In the genomic region with DNA sequence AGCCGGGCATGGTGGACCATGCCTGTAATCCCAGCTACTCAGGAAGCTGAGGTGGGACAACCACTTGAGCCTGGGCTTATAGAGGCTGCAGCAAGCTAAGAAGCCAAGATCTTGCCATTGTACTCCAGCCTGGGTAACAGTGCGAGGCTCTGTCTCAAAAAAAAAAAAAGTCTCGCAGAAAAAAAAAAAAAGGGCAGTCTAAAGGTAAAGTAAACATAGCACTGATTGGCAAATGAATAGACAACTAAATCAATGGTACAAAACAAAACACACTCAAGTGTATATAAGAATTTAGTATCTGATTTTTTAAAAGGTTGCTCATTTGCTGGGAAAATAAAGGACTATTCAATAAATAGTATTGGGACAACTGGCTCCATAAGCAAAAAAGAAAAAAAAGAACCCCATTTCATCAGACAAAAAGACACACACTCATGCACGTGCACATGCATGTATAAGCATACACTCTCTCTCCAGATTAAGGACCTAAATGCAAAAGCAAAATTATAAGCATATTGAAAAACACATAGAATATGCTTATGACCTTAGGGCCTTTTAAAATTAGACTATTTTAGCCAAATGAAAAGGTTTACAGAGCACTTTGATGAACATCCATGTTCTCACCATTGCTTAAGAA, we compare ENCODE assay signal across 1 cellular context.
TF ChIP-seq lines count a peak whose summit lies in the region.

No MANE protein-coding gene starts in this region.

TF ChIP-seq in HepG2, 621 proteins besides CTCF, POLR2A, EP300 and RAD21 (continued from another document):
- TF ChIP-seq, protein P1, sequence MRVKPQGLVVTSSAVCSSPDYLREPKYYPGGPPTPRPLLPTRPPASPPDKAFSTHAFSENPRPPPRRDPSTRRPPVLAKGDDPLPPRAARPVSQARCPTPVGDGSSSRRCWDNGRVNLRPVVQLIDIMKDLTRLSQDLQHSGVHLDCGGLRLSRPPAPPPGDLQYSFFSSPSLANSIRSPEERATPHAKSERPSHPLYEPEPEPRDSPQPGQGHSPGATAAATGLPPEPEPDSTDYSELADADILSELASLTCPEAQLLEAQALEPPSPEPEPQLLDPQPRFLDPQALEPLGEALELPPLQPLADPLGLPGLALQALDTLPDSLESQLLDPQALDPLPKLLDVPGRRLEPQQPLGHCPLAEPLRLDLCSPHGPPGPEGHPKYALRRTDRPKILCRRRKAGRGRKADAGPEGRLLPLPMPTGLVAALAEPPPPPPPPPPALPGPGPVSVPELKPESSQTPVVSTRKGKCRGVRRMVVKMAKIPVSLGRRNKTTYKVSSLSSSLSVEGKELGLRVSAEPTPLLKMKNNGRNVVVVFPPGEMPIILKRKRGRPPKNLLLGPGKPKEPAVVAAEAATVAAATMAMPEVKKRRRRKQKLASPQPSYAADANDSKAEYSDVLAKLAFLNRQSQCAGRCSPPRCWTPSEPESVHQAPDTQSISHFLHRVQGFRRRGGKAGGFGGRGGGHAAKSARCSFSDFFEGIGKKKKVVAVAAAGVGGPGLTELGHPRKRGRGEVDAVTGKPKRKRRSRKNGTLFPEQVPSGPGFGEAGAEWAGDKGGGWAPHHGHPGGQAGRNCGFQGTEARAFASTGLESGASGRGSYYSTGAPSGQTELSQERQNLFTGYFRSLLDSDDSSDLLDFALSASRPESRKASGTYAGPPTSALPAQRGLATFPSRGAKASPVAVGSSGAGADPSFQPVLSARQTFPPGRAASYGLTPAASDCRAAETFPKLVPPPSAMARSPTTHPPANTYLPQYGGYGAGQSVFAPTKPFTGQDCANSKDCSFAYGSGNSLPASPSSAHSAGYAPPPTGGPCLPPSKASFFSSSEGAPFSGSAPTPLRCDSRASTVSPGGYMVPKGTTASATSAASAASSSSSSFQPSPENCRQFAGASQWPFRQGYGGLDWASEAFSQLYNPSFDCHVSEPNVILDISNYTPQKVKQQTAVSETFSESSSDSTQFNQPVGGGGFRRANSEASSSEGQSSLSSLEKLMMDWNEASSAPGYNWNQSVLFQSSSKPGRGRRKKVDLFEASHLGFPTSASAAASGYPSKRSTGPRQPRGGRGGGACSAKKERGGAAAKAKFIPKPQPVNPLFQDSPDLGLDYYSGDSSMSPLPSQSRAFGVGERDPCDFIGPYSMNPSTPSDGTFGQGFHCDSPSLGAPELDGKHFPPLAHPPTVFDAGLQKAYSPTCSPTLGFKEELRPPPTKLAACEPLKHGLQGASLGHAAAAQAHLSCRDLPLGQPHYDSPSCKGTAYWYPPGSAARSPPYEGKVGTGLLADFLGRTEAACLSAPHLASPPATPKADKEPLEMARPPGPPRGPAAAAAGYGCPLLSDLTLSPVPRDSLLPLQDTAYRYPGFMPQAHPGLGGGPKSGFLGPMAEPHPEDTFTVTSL (CRISPR knock-in tag; IDR thresholded peaks at IDR 0.05; ENCODE audit: borderline replicate concordance): peak; percentile 26; the same call in 1 of the 2 replicates
- TF ChIP-seq SMARCC2 (IDR thresholded peaks at IDR 0.05) (no peak), NFRKB (IDR thresholded peaks at IDR 0.05) (no peak), PAX8 (CRISPR knock-in tag; IDR thresholded peaks at IDR 0.05; ENCODE audit: borderline replicate concordance) (no peak), RARA (CRISPR knock-in tag; IDR thresholded peaks at IDR 0.05) (0 out of 2 replicates have a peak, but pooled peaks have one; percentile 39), PAXIP1 (CRISPR knock-in tag; conservative IDR thresholded peaks at IDR 0.05) (0 out of 2 replicates have a peak, but pooled peaks have one; percentile 20), ZNF160 (CRISPR knock-in tag; IDR thresholded peaks at IDR 0.05) (no peak), E2F2 (CRISPR knock-in tag; IDR thresholded peaks at IDR 0.05; ENCODE audit: borderline replicate concordance) (no peak), TSC22D2 (CRISPR knock-in tag; IDR thresholded peaks at IDR 0.05; ENCODE audit: borderline replicate concordance) (no peak), ZNF598 (CRISPR knock-in tag; IDR thresholded peaks at IDR 0.05; ENCODE audit: borderline replicate concordance) (no peak), ATF7-NPFF (CRISPR knock-in tag; IDR thresholded peaks at IDR 0.05; ENCODE audit: low read depth) (no peak), SOX13 (IDR thresholded peaks at IDR 0.05) (no peak), SOX13 (CRISPR knock-in tag; conservative IDR thresholded peaks at IDR 0.05 in 1 of 2, IDR thresholded peaks at IDR 0.05 in 1 of 2) (peak in 1 of 2 experiments; percentile 40; a peak in 1 of 4 replicates), ZFP36L1 (CRISPR knock-in tag; IDR thresholded peaks at IDR 0.05) (no peak), ZNF44 (CRISPR knock-in tag; IDR thresholded peaks at IDR 0.05) (no peak), UBTF (CRISPR knock-in tag; IDR thresholded peaks at IDR 0.05) (no peak), ZNF572 (CRISPR knock-in tag; IDR thresholded peaks at IDR 0.05) (no peak), TOE1 (CRISPR knock-in tag; IDR thresholded peaks at IDR 0.05) (no peak), GFI1 (CRISPR knock-in tag; IDR thresholded peaks at IDR 0.05; ENCODE audit: borderline replicate concordance) (peak; percentile 99), KLF13 (CRISPR knock-in tag; IDR thresholded peaks at IDR 0.05) (no peak), EHMT2 (IDR thresholded peaks at IDR 0.05; ENCODE audit: borderline replicate concordance, low read depth, low read length) (no peak), JUN (CRISPR knock-in tag; IDR thresholded peaks at IDR 0.05) (no peak), FOXJ3 (CRISPR knock-in tag; IDR thresholded peaks at IDR 0.05; ENCODE audit: borderline replicate concordance) (peak; percentile 50; the same call in 1 of the 2 replicates), ZNF136 (CRISPR knock-in tag; IDR thresholded peaks at IDR 0.05; ENCODE audit: low read depth) (no peak), AHR (CRISPR knock-in tag; IDR thresholded peaks at IDR 0.05) (no peak), YEATS2 (CRISPR knock-in tag; IDR thresholded peaks at IDR 0.05; ENCODE audit: borderline replicate concordance) (no peak), JDP2 (CRISPR knock-in tag; IDR thresholded peaks at IDR 0.05; ENCODE audit: borderline replicate concordance) (no peak), ADNP (CRISPR knock-in tag; IDR thresholded peaks at IDR 0.05) (no peak), HINFP (CRISPR knock-in tag; IDR thresholded peaks at IDR 0.05; ENCODE audit: low read depth) (no peak)
- TF ChIP-seq, protein P2, sequence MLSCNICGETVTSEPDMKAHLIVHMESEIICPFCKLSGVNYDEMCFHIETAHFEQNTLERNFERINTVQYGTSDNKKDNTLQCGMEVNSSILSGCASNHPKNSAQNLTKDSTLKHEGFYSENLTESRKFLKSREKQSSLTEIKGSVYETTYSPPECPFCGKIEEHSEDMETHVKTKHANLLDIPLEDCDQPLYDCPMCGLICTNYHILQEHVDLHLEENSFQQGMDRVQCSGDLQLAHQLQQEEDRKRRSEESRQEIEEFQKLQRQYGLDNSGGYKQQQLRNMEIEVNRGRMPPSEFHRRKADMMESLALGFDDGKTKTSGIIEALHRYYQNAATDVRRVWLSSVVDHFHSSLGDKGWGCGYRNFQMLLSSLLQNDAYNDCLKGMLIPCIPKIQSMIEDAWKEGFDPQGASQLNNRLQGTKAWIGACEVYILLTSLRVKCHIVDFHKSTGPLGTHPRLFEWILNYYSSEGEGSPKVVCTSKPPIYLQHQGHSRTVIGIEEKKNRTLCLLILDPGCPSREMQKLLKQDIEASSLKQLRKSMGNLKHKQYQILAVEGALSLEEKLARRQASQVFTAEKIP (CRISPR knock-in tag; IDR thresholded peaks at IDR 0.05; ENCODE audit: borderline replicate concordance): no peak
- TF ChIP-seq, protein P3, sequence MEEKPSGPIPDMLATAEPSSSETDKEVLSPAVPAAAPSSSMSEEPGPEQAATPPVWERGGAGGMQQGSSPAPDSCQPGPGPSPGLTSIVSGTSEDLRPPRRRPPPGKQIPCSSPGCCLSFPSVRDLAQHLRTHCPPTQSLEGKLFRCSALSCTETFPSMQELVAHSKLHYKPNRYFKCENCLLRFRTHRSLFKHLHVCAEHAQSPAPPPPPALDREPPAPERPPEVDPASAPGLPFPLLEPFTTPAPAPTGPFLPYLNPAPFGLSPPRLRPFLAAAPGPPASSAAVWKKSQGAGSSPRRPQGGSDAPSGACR (CRISPR knock-in tag; IDR thresholded peaks at IDR 0.05): no peak
